ENCODE assay signal across 1 cellular context in the genomic region with DNA sequence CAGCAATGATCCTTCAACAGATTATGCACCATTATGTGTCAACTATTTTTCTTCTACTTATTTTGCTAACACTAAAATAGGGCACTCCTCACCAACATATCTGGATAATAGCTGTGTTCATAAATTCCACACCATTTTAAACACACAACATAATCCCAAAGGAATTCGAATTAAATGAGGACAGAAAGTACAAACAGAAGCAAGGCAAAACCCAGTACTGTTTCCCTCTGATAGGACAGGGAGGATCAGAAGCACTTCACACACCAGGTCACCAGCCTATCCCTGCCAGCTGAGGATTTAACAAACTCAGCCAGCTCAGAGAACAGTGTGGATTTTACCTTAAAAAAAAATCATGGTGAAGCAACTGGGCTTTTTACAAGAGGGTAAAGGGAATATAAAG.
TF ChIP-seq lines count a peak whose summit lies in the region.

No MANE protein-coding gene starts in this region.

TF ChIP-seq in IMR-90, 13 proteins besides CTCF, POLR2A, EP300 and RAD21:
- no peak for TF ChIP-seq BHLHE40 (IDR thresholded peaks at IDR 0.05; ENCODE audit: low read depth, low read length)
- no peak for TF ChIP-seq SMC3 (IDR thresholded peaks at IDR 0.05; ENCODE audit: low read depth, low read length)
- TF ChIP-seq CHD1 (IDR thresholded peaks at IDR 0.05; ENCODE audit: low read depth, low read length): no peak
- TF ChIP-seq, protein P1, sequence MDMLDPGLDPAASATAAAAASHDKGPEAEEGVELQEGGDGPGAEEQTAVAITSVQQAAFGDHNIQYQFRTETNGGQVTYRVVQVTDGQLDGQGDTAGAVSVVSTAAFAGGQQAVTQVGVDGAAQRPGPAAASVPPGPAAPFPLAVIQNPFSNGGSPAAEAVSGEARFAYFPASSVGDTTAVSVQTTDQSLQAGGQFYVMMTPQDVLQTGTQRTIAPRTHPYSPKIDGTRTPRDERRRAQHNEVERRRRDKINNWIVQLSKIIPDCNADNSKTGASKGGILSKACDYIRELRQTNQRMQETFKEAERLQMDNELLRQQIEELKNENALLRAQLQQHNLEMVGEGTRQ (IDR thresholded peaks at IDR 0.05; ENCODE audit: low read depth, low read length): no peak
- TF ChIP-seq NFE2L2 (IDR thresholded peaks at IDR 0.05; ENCODE audit: low read depth, low read length): no peak
- TF ChIP-seq MXI1 (IDR thresholded peaks at IDR 0.05; ENCODE audit: borderline replicate concordance, low read depth, low read length): no peak
- no peak for TF ChIP-seq FOS (IDR thresholded peaks at IDR 0.05; ENCODE audit: low read depth, low read length)
- TF ChIP-seq RCOR1 (IDR thresholded peaks at IDR 0.05; ENCODE audit: insufficient replicate concordance, low read length): no peak
- TF ChIP-seq MAFK (IDR thresholded peaks at IDR 0.05; ENCODE audit: low read depth, low read length): no peak
- TF ChIP-seq RFX5 (IDR thresholded peaks at IDR 0.05; ENCODE audit: low read depth, low read length): no peak
- no peak for TF ChIP-seq MAZ (IDR thresholded peaks at IDR 0.05; ENCODE audit: borderline replicate concordance, low read depth, low read length)
